Comparison of ENCODE assay signal across 8 cellular contexts in genomic region chr6:78910611-78911134, GRCh38. TPM values are rescaled to one million over a fixed set of nuclear protein-coding genes. Genes with fewer than 3 reads are reported as not detected.
DNase-seq lines count a peak whose midpoint lies in the region; ATAC-seq and TF ChIP-seq lines count a peak whose summit lies in the region.

No MANE protein-coding gene starts in this region.

- ATAC-seq in GM19351 (IDR thresholded peaks at IDR 0.05; ENCODE audit: unreplicated experiment), result peak; percentile 71

- H2AK5ac ChIP-seq in mesendoderm (ENCODE audit: low read length), result no peak overlapping the region

- TF ChIP-seq CTCF in type B pancreatic cell (conservative IDR thresholded peaks at IDR 0.05), result no peak

- no peak overlapping the region for H4K5ac ChIP-seq in mesendoderm (ENCODE audit: low read length)

- peaks cover 12 to 18% of the 10 kb centered on the region in 2 donors for H3K4me1 ChIP-seq in duodenal mucosa (ENCODE audit: control insufficient read depth in 1 of 2, insufficient read depth in 2 of 2, low read length in 2 of 2)
- no peaks in the 10 kb centered on the region for H3K4me1 ChIP-seq in mesendoderm (ENCODE audit: control insufficient read depth, low read depth, low read length)

- H3K36me3 ChIP-seq in duodenal mucosa (ENCODE audit: control insufficient read depth in 1 of 2, insufficient read depth in 2 of 2, low read length in 2 of 2) (no peaks in the 10 kb centered on the region), mesendoderm (ENCODE audit: control insufficient read depth, insufficient read depth, low read length) (no peaks in the 10 kb centered on the region)

- H3K27me3 ChIP-seq in duodenal mucosa (ENCODE audit: control insufficient read depth in 1 of 2, insufficient read depth in 2 of 2, low read length in 2 of 2) (peaks cover 0 to 9% of the 10 kb centered on the region in 2 donors), mesendoderm (ENCODE audit: insufficient read depth, low read length, poor library complexity) (no peaks in the 10 kb centered on the region)

- peak overlapping the region; percentile 4 for H3K27ac Mint-ChIP-seq in type B pancreatic cell

- no peak overlapping the region for H3K4ac ChIP-seq in mesendoderm (ENCODE audit: low read depth, low read length)

- no peak overlapping the region for H4K8ac ChIP-seq in mesendoderm (ENCODE audit: low read depth, low read length)

- DNase-seq in AG20443 (ENCODE audit: low spot score) (peak; percentile 77), HuH-7.5 (ENCODE audit: low spot score) (peak; percentile 12), mesendoderm (peak; percentile 60), type B pancreatic cell (ENCODE audit: extremely low spot score, unreplicated experiment) (peak; percentile 65), NCI-H2227 (lab: John Stamatoyannopoulos, UW; ENCODE audit: unreplicated experiment) (no peak), NCI-H345 treated with DMSO at 0.1 percent for 48 hours (lab: John Stamatoyannopoulos, UW; ENCODE audit: unreplicated experiment) (no peak)

- no peaks in the 10 kb centered on the region for H3K79me2 ChIP-seq in mesendoderm (ENCODE audit: control insufficient read depth, insufficient read depth, low read length)

- no peak overlapping the region for H2BK15ac ChIP-seq in mesendoderm (replicated peaks; ENCODE audit: low read depth)

- peaks cover 5% of the 10 kb centered on the region for H3K36me3 Mint-ChIP-seq in type B pancreatic cell

- no peak overlapping the region for H3K23ac ChIP-seq in mesendoderm (ENCODE audit: low read length)

- H3K9ac ChIP-seq in duodenal mucosa (ENCODE audit: low read depth in 1 of 2, low read length in 2 of 2) (peak overlapping the region; percentile 46 to 64), mesendoderm (ENCODE audit: low read length) (peak overlapping the region; percentile 6)

- H3K4me3 Mint-ChIP-seq in type B pancreatic cell, result peak overlapping the region; percentile 80

- H3K4me1 Mint-ChIP-seq in type B pancreatic cell (ENCODE audit: unreplicated experiment), result peaks cover 14% of the 10 kb centered on the region

- no peaks in the 10 kb centered on the region for H3K9me3 ChIP-seq in duodenal mucosa (ENCODE audit: control insufficient read depth in 1 of 2, low read length in 2 of 2)

- WGBS in mesendoderm (ENCODE audit: extremely low coverage, insufficient coverage, low lambda C conversion rate), result no CpG with 5 or more reads among the region's 47 CpGs

- peaks cover 2% of the 10 kb centered on the region for H3K9me3 Mint-ChIP-seq in type B pancreatic cell

- no peak overlapping the region for H3K18ac ChIP-seq in mesendoderm (ENCODE audit: low read length)

- H3K56ac ChIP-seq in mesendoderm (ENCODE audit: low read length), result peak overlapping the region; percentile 77

- H2BK5ac ChIP-seq in mesendoderm (ENCODE audit: low read length), result no peak overlapping the region

- H3K79me1 ChIP-seq in mesendoderm (ENCODE audit: low read length), result no peaks in the 10 kb centered on the region

- peaks cover 16% of the 10 kb centered on the region for H3K27me3 Mint-ChIP-seq in type B pancreatic cell

- peak overlapping the region; percentile 83 to 86 for H3K4me3 ChIP-seq in duodenal mucosa (ENCODE audit: low read depth in 1 of 2, low read length in 2 of 2)
- H3K4me3 ChIP-seq in mesendoderm (ENCODE audit: low read length), result peak overlapping the region; percentile 11

- peak overlapping the region; percentile 4 for H3K4me2 ChIP-seq in mesendoderm (ENCODE audit: low read length)

- H2BK120ac ChIP-seq in mesendoderm (ENCODE audit: low read depth, low read length), result no peak overlapping the region

- no peak overlapping the region for H3K27ac ChIP-seq in duodenal mucosa (ENCODE audit: low read depth, low read length)
- no peak overlapping the region for H3K27ac ChIP-seq in mesendoderm (ENCODE audit: low read depth, low read length)

RNA-seq across cellular contexts. Expression of gene IRAK1BP1, which starts 43.3 kb away (rescaled TPM):
- 3.7 TPM for polyA plus RNA-seq in mesendoderm (2013, experiment 1 of 2)
- polyA plus RNA-seq in mesendoderm (2013, experiment 2 of 2), result 3.8 TPM
- 4.4 and 7.0 TPM in 2 replicates for total RNA-seq in type B pancreatic cell (ENCODE audit: low replicate concordance)

Comparison
In these comparisons a context has a peak if more than half of its experiments do, and no peak if none do; other contexts are left out.
1. DNase-seq: peak in AG20443 (single experiment), HuH-7.5 (single experiment), mesendoderm (single experiment) and type B pancreatic cell (single experiment); none in NCI-H2227 (single experiment) and NCI-H345 treated with DMSO at 0.1 percent for 48 hours (single experiment).